In genomic region chr3:158185711-158186110, GRCh38 we compare ENCODE assay signal across 28 cellular contexts.
"Had no signal": no experiment of that assay in that cellular context is flagged by ENCODE, and none has a peak within 500 bp of the region (broad histone marks: within the 10 kb centered on the region; RNA-seq: fewer than 3 reads in every experiment).

No MANE protein-coding gene starts in this region.

- DNase-seq: activated B cell treated with CpG ODN at 0.5 μM for 24 hours; activated CD4-positive, alpha-beta T cell treated with anti-CD3 and anti-CD28 coated beads for 48 hours; activated CD4-positive, alpha-beta T cell treated with anti-CD3 and anti-CD28 coated beads, Interleukin-2, amount 50 U/mL, for 1 hour; activated CD4-positive, alpha-beta T cell treated with anti-CD3 and anti-CD28 coated beads, Interleukin-2, amount 50 U/mL, for 48 hours; activated CD8-positive, alpha-beta memory T cell treated with anti-CD3 and anti-CD28 coated beads for 24 hours; activated CD8-positive, alpha-beta T cell treated with anti-CD3 and anti-CD28 coated beads for 36 hours; activated effector memory CD4-positive, alpha-beta T cell treated with Interleukin-2 at 50 U/mL for 16 hours; activated gamma-delta T cell treated with Interleukin-2 at 50 U/mL for 16 hours; activated naive CD4-positive, alpha-beta T cell treated with anti-CD3 and anti-CD28 coated beads, Interleukin-2, amount 50 U/mL, for 16 hours; activated naive CD4-positive, alpha-beta T cell treated with Interleukin-2 at 50 U/mL for 16 hours; activated T-cell treated with anti-CD3 and anti-CD28 coated beads, Interleukin-2, amount 50 U/mL, for 4 hours; amniotic stem cell; anterior cingulate cortex; brain microvascular endothelial cell; effector CD8-positive, alpha-beta T cell; foreskin keratinocyte; gastrocnemius medialis; glutamatergic neuron; heart left ventricle; T-helper 1 cell; T-helper 17 cell; T1000; WERI-Rb-1 had no signal

- FAIRE-seq: astrocyte, bronchial epithelial cell had no signal

- ATAC-seq: activated CD4-positive, CD25-positive, alpha-beta regulatory T cell treated with anti-CD3 and anti-CD28 coated beads, Interleukin-2, amount 50 U/mL, for 24 hours; activated CD8-positive, alpha-beta T cell treated with anti-CD3 and anti-CD28 coated beads for 36 hours; activated T-cell treated with anti-CD3 and anti-CD28 coated beads, Interleukin-2, amount 50 U/mL, for 4 hours; activated T-helper 17 cell treated with anti-CD3 and anti-CD28 coated beads, Interleukin-2, amount 50 U/mL, for 72 hours; esophagus mucosa; foreskin keratinocyte; gastrocnemius medialis; heart left ventricle; T-helper 17 cell had no signal
